In the genomic region with DNA sequence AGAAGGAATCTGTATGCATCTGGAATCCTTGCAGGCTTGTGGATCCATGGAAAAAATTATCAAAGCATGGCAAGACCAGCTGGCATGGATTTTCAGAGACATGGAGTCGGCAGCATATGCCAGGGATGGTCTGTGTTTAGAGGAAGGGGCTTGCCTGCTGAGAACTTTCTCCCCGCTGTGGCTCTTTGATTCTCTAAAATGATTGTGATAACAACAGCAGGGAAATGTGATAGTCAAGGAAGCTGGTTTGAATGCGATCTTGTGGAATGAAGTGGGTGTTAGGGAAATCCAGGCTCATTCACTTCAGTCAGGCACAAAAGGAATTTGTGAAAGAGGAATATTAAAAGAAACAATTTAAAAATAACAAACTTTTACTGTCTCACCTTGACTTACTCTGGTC, we compare ENCODE assay signal across 22 cellular contexts.
A peak's percentile ranks its signal among the peaks of the same experiment; 100 is the strongest.
DNase-seq lines count a peak whose midpoint lies in the region; FAIRE-seq and TF ChIP-seq lines count a peak whose summit lies in the region.
"Had no signal": no experiment of that assay in that cellular context is flagged by ENCODE, and none has a peak within 500 bp of the region (broad histone marks: within the 10 kb centered on the region; RNA-seq: fewer than 3 reads in every experiment).

No MANE protein-coding gene starts in this region.

- H3K4ac ChIP-seq in mesendoderm (ENCODE audit: low read depth, low read length) (peak overlapping the region; percentile 4), neuronal stem cell (ENCODE audit: low read length) (no peak overlapping the region)

- no peak overlapping the region for H4K5ac ChIP-seq in mesendoderm (ENCODE audit: low read length)

- H2AK5ac ChIP-seq in mesendoderm (ENCODE audit: low read length) (no peak overlapping the region), neuronal stem cell (ENCODE audit: low read depth, low read length) (no peak overlapping the region)

- no peaks in the 10 kb centered on the region for H3K79me2 ChIP-seq in mesendoderm (ENCODE audit: control insufficient read depth, insufficient read depth, low read length)

- H3K4me3 ChIP-seq in H7 (ENCODE audit: insufficient read depth, low read depth, low read length) (no peak overlapping the region), mesendoderm (ENCODE audit: low read length) (no peak overlapping the region), neuronal stem cell (ENCODE audit: low read length in 2 of 2) (no peak overlapping the region)
- H3K4me3 ChIP-seq: SJCRH30 had no signal

- peaks cover 5% of the 10 kb centered on the region for H3K4me1 ChIP-seq in mesendoderm (ENCODE audit: control insufficient read depth, low read depth, low read length)
- H3K4me1 ChIP-seq in neuronal stem cell (ENCODE audit: control insufficient read depth in 2 of 2, insufficient read depth in 1 of 2, low read depth in 1 of 2, low read length in 2 of 2) = peaks cover 0 to 13% of the 10 kb centered on the region in 2 donors
- H3K4me1 ChIP-seq: SJCRH30 had no signal

- H3K27ac ChIP-seq in mesendoderm (ENCODE audit: low read depth, low read length) (no peak overlapping the region), neuronal stem cell (replicated peaks; ENCODE audit: low read length) (no peak overlapping the region)
- H3K27ac ChIP-seq: SJCRH30 had no signal

- H3K9ac ChIP-seq in mesendoderm (ENCODE audit: low read length) (no peak overlapping the region), neuronal stem cell (ENCODE audit: low read depth, low read length, poor library complexity) (no peak overlapping the region)

- H2AFZ ChIP-seq in neuronal stem cell (ENCODE audit: low read length) = no peak overlapping the region

- no peak overlapping the region for H2BK12ac ChIP-seq in neuronal stem cell (ENCODE audit: low read length)

- H3K36me3 ChIP-seq in H7 (replicated peaks; ENCODE audit: control insufficient read depth, insufficient read depth, low read length) (no peaks in the 10 kb centered on the region), mesendoderm (ENCODE audit: control insufficient read depth, insufficient read depth, low read length) (no peaks in the 10 kb centered on the region), neuronal stem cell (replicated peaks in 1 of 2; ENCODE audit: control insufficient read depth in 2 of 2, insufficient read depth in 2 of 2, low read length in 2 of 2) (no peaks in the 10 kb centered on the region)
- H3K36me3 ChIP-seq: SJCRH30 had no signal

- no peak overlapping the region for H4K8ac ChIP-seq in mesendoderm (ENCODE audit: low read depth, low read length)
- no peak overlapping the region for H4K8ac ChIP-seq in neuronal stem cell (ENCODE audit: low read depth, low read length)

- H3K18ac ChIP-seq in mesendoderm (ENCODE audit: low read length) = no peak overlapping the region
- no peak overlapping the region for H3K18ac ChIP-seq in neuronal stem cell (ENCODE audit: low read length)

- TF ChIP-seq POLR2A in GM12891 (IDR thresholded peaks at IDR 0.05; ENCODE audit: low read depth, low read length) = no peak

- WGBS in mesendoderm (ENCODE audit: extremely low coverage, insufficient coverage, low lambda C conversion rate) = no CpG with 5 or more reads among the region's 3 CpGs
- no CpG with 5 or more reads among the region's 3 CpGs for WGBS in neuronal stem cell (ENCODE audit: extremely low coverage in 2 of 2, insufficient read length in 2 of 2, insufficient replicate concordance in 1 of 2), 2 donors

- no peak overlapping the region for H3K56ac ChIP-seq in mesendoderm (ENCODE audit: low read length)

- H4K91ac ChIP-seq in neuronal stem cell (ENCODE audit: low read depth, low read length, poor library complexity) = no peak overlapping the region

- H3K23ac ChIP-seq in mesendoderm (ENCODE audit: low read length) = no peak overlapping the region
- no peak overlapping the region for H3K23ac ChIP-seq in neuronal stem cell (ENCODE audit: low read depth, low read length, poor library complexity)

- DNase-seq in H7 = peak; percentile 10
- DNase-seq in NCI-H2107 treated with DMSO at 0.1 percent for 48 hours (lab: John Stamatoyannopoulos, UW; ENCODE audit: unreplicated experiment) = peak; percentile 13
- peak; percentile 3 for DNase-seq in astrocyte of the hippocampus (ENCODE audit: low read depth, low spot score)
- peak; percentile 84 for DNase-seq in mesendoderm
- no peak for DNase-seq in middle frontal gyrus (ENCODE audit: extremely low spot score, low spot score)
- no peak for DNase-seq in neuronal stem cell (ENCODE audit: low spot score)
- DNase-seq in GM12891 (ENCODE audit: insufficient read length, low spot score) = no peak
- DNase-seq in SHP77 (lab: John Stamatoyannopoulos, UW) = no peak
- DNase-seq: AML-193; C1 segment of cervical spinal cord; Calu3; CD8-positive, alpha-beta T cell; DMS153; Kasumi-1; NCI-H1436 treated with DMSO at 0.1 percent for 48 hours; NCI-H2029 treated with DMSO at 0.1 percent for 48 hours; NCI-H2227 treated with DMSO at 0.1 percent for 48 hours; NCI-H510A; NCI-H82; SJCRH30 had no signal

- H2BK5ac ChIP-seq in mesendoderm (ENCODE audit: low read length) = no peak overlapping the region
- H2BK5ac ChIP-seq in neuronal stem cell (ENCODE audit: low read length) = no peak overlapping the region

- H3K14ac ChIP-seq in neuronal stem cell (ENCODE audit: low read length) = no peak overlapping the region

- no peak overlapping the region for H3K4me2 ChIP-seq in mesendoderm (ENCODE audit: low read length)
- no peak overlapping the region for H3K4me2 ChIP-seq in neuronal stem cell (ENCODE audit: insufficient read depth, low read length, poor library complexity, severe bottlenecking)

- no peaks in the 10 kb centered on the region for H3K27me3 ChIP-seq in H7 (ENCODE audit: control insufficient read depth, insufficient read depth, low read length)
- no peaks in the 10 kb centered on the region for H3K27me3 ChIP-seq in mesendoderm (ENCODE audit: insufficient read depth, low read length, poor library complexity)
- no peaks in the 10 kb centered on the region for H3K27me3 ChIP-seq in neuronal stem cell (ENCODE audit: control insufficient read depth in 3 of 3, insufficient read depth in 3 of 3, low read depth in 1 of 3, low read length in 3 of 3)
- H3K27me3 ChIP-seq: SJCRH30 had no signal

- H3K79me1 ChIP-seq in mesendoderm (ENCODE audit: low read length) (no peaks in the 10 kb centered on the region), neuronal stem cell (ENCODE audit: low read depth, low read length) (no peaks in the 10 kb centered on the region)

- FAIRE-seq in GM12891 (lab: Jason Lieb, UNC) = no peak
- FAIRE-seq: GM12892, GM18507 had no signal

- no peaks in the 10 kb centered on the region for H3K9me3 ChIP-seq in neuronal stem cell (replicated peaks in 1 of 2; ENCODE audit: control insufficient read depth in 2 of 2, insufficient read depth in 1 of 2, low read depth in 1 of 2, low read length in 2 of 2)
- H3K9me3 ChIP-seq: SJCRH30 had no signal

- H2BK120ac ChIP-seq in mesendoderm (ENCODE audit: low read depth, low read length) = no peak overlapping the region
- no peak overlapping the region for H2BK120ac ChIP-seq in neuronal stem cell (ENCODE audit: low read depth, low read length)

- H2BK15ac ChIP-seq in mesendoderm (replicated peaks; ENCODE audit: low read depth) = no peak overlapping the region
- no peak overlapping the region for H2BK15ac ChIP-seq in neuronal stem cell (ENCODE audit: low read length)

TF ChIP-seq in GM12891, 5 proteins besides CTCF, POLR2A, EP300 and RAD21:
- TF ChIP-seq PAX5 (IDR thresholded peaks at IDR 0.05; ENCODE audit: insufficient read depth, low read length, severe bottlenecking) (no peak), TAF1 (IDR thresholded peaks at IDR 0.05; ENCODE audit: low read depth, low read length) (no peak), POU2F2 (IDR thresholded peaks at IDR 0.05; ENCODE audit: low read depth, low read length) (no peak), SPI1 (IDR thresholded peaks at IDR 0.05; ENCODE audit: low read depth, low read length) (no peak), POLR2AphosphoS5 (IDR thresholded peaks at IDR 0.05; ENCODE audit: low read depth, low read length) (no peak)
TF ChIP-seq in GM12891: peak in this region for 0.

Comparison
In these comparisons a context has a peak if more than half of its experiments do, and no peak if none do; other contexts are left out.
1. DNase-seq: peak in H7 (single experiment), NCI-H2107 treated with DMSO at 0.1 percent for 48 hours (single experiment), astrocyte of the hippocampus (single experiment) and mesendoderm (single experiment); none in middle frontal gyrus (single experiment), neuronal stem cell (single experiment), GM12891 (single experiment) and SHP77 (0 of 2).